8 cellular contexts compared by ENCODE assay signal in the genomic region with DNA sequence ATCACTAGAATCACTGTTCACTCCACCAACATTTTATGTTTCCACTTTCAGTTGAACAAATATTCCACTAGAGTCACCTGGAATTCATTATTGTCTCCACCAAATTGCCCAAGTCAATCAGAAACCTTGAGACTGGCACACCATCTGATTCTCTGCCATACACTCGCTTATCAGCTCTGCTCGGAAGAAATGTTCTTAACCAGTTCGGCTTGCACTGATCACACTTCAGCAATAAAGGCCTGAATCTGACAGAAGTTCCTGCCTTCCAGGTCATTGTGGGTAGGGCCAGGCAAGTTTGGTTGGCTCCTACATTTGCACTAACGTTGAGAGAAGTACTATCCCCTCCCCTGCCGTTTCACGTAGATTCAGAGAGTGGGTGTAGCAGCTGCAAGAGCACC. TPM values are rescaled to one million over a fixed set of nuclear protein-coding genes. Genes with fewer than 3 reads are reported as not detected.
DNase-seq lines count a peak whose midpoint lies in the region; ATAC-seq and TF ChIP-seq lines count a peak whose summit lies in the region.

No MANE protein-coding gene starts in this region.

- no peak for DNase-seq in T-helper 1 cell
- DNase-seq in activated naive CD8-positive, alpha-beta T cell treated with anti-CD3 and anti-CD28 coated beads for 36 hours = no peak
- no peak for DNase-seq in kidney epithelial cell (ENCODE audit: low read depth)
- DNase-seq in thoracic aorta (ENCODE audit: low spot score) = no peak
- no peak for DNase-seq in kidney tubule cell (ENCODE audit: low spot score)

- H3K4me1 ChIP-seq in thoracic aorta (ENCODE audit: control insufficient read depth in 1 of 2, low read depth in 2 of 2) = peaks cover 42 to 53% of the 10 kb centered on the region in 2 donors

- no peaks in the 10 kb centered on the region for H3K9me3 ChIP-seq in thoracic aorta

- H3K27ac ChIP-seq in thoracic aorta = peak overlapping the region; percentile 65 to 79

- peak overlapping the region; percentile 99 for H3K27ac Mint-ChIP-seq in T-helper 1 cell treated with Interleukin-12 subunit alpha and Interleukin-12 subunit beta and Interleukin-4 antibody, amounts not matched to agents 30 μg/mL and 1 μg/mL, for 36 hours
- H3K27ac Mint-ChIP-seq in activated naive CD8-positive, alpha-beta T cell treated with anti-CD3 and anti-CD28 coated beads for 36 hours = peak overlapping the region; percentile 100

- H3K4me1 Mint-ChIP-seq in T-helper 1 cell treated with Interleukin-12 subunit alpha and Interleukin-12 subunit beta and Interleukin-4 antibody, amounts not matched to agents 30 μg/mL and 1 μg/mL, for 36 hours (ENCODE audit: low read depth) = peaks cover 55% of the 10 kb centered on the region
- peaks cover 55% of the 10 kb centered on the region for H3K4me1 Mint-ChIP-seq in activated naive CD8-positive, alpha-beta T cell treated with anti-CD3 and anti-CD28 coated beads for 36 hours

- H3K4me3 ChIP-seq in kidney epithelial cell (ENCODE audit: low read depth, low read length) (peak overlapping the region; percentile 68), thoracic aorta (peak overlapping the region; percentile 80)

- no peak for ATAC-seq in thoracic aorta (ENCODE audit: insufficient number of reproducible peaks, low FRiP score, low read depth)
- no peak for ATAC-seq in HG02981 (IDR thresholded peaks at IDR 0.05; ENCODE audit: unreplicated experiment)
- no peak for ATAC-seq in HG02852 (IDR thresholded peaks at IDR 0.05; ENCODE audit: unreplicated experiment)

- H3K36me3 Mint-ChIP-seq in T-helper 1 cell treated with Interleukin-12 subunit alpha and Interleukin-12 subunit beta and Interleukin-4 antibody, amounts not matched to agents 30 μg/mL and 1 μg/mL, for 36 hours (ENCODE audit: low read depth) = peaks cover 47% of the 10 kb centered on the region
- peaks cover 47% of the 10 kb centered on the region for H3K36me3 Mint-ChIP-seq in activated naive CD8-positive, alpha-beta T cell treated with anti-CD3 and anti-CD28 coated beads for 36 hours

- no peak for TF ChIP-seq CTCF in kidney epithelial cell (IDR thresholded peaks at IDR 0.05; ENCODE audit: insufficient read depth, low read length, poor library complexity, severe bottlenecking)
- TF ChIP-seq CTCF in thoracic aorta (IDR thresholded peaks at IDR 0.05) = no peak

- H3K36me3 ChIP-seq in kidney epithelial cell (ENCODE audit: control insufficient read depth, insufficient read depth, low read length) (no peaks in the 10 kb centered on the region), thoracic aorta (no peaks in the 10 kb centered on the region)

- H3K9me3 Mint-ChIP-seq in T-helper 1 cell treated with Interleukin-12 subunit alpha and Interleukin-12 subunit beta and Interleukin-4 antibody, amounts not matched to agents 30 μg/mL and 1 μg/mL, for 36 hours = no peaks in the 10 kb centered on the region
- no peaks in the 10 kb centered on the region for H3K9me3 Mint-ChIP-seq in activated naive CD8-positive, alpha-beta T cell treated with anti-CD3 and anti-CD28 coated beads for 36 hours

- H3K4me3 Mint-ChIP-seq in T-helper 1 cell treated with Interleukin-12 subunit alpha and Interleukin-12 subunit beta and Interleukin-4 antibody, amounts not matched to agents 30 μg/mL and 1 μg/mL, for 36 hours = peak overlapping the region; percentile 99
- peak overlapping the region; percentile 100 for H3K4me3 Mint-ChIP-seq in activated naive CD8-positive, alpha-beta T cell treated with anti-CD3 and anti-CD28 coated beads for 36 hours

- H3K27me3 ChIP-seq in kidney epithelial cell (ENCODE audit: control insufficient read depth, insufficient read depth, low read length) (no peaks in the 10 kb centered on the region), thoracic aorta (replicated peaks; ENCODE audit: insufficient read depth) (no peaks in the 10 kb centered on the region)

- no peaks in the 10 kb centered on the region for H3K27me3 Mint-ChIP-seq in T-helper 1 cell treated with Interleukin-12 subunit alpha and Interleukin-12 subunit beta and Interleukin-4 antibody, amounts not matched to agents 30 μg/mL and 1 μg/mL, for 36 hours (ENCODE audit: low read depth)
- H3K27me3 Mint-ChIP-seq in activated naive CD8-positive, alpha-beta T cell treated with anti-CD3 and anti-CD28 coated beads for 36 hours = no peaks in the 10 kb centered on the region

RNA-seq across cellular contexts. Expression of gene TPM3, which starts 10.0 kb away (rescaled TPM):
- 100 to 1,000 TPM; 725 to 753 TPM for total RNA-seq in activated naive CD8-positive, alpha-beta T cell treated with anti-CD3 and anti-CD28 coated beads for 36 hours
- 434 and 529 TPM in 2 replicates for total RNA-seq in kidney epithelial cell
- 100 to 1,000 TPM; 146 to 331 TPM for total RNA-seq in thoracic aorta

RNA-seq across cellular contexts. Expression of gene CFAP141, which starts 24.2 kb away (rescaled TPM):
- not detected for total RNA-seq in activated naive CD8-positive, alpha-beta T cell treated with anti-CD3 and anti-CD28 coated beads for 36 hours
- total RNA-seq in kidney epithelial cell = not detected in 2 replicates
- total RNA-seq in thoracic aorta = not detected

RNA-seq across cellular contexts. Expression of gene NUP210L, which starts 27.1 kb away (rescaled TPM):
- under 1 TPM in 1 of 2 experiments, not detected in 1; 0.04 TPM for total RNA-seq in activated naive CD8-positive, alpha-beta T cell treated with anti-CD3 and anti-CD28 coated beads for 36 hours
- not detected in 2 replicates for total RNA-seq in kidney epithelial cell
- under 1 TPM; 0.14 to 0.41 TPM for total RNA-seq in thoracic aorta

RNA-seq across cellular contexts. Expression of gene UBAP2L, which starts 38.8 kb away (rescaled TPM):
- 100 to 1,000 TPM; 247 to 266 TPM for total RNA-seq in activated naive CD8-positive, alpha-beta T cell treated with anti-CD3 and anti-CD28 coated beads for 36 hours
- 61.7 and 70.9 TPM in 2 replicates for total RNA-seq in kidney epithelial cell
- total RNA-seq in thoracic aorta = 100 to 1,000 TPM in 1 of 2 donors, 10 to 100 TPM in 1; 92.1 to 119 TPM
